17 cellular contexts compared by ENCODE assay signal in genomic region chr17:33967608-33968349, GRCh38.
DNase-seq lines count a peak whose midpoint lies in the region; ATAC-seq and TF ChIP-seq lines count a peak whose summit lies in the region.
"Had no signal": no experiment of that assay in that cellular context is flagged by ENCODE, and none has a peak within 500 bp of the region (broad histone marks: within the 10 kb centered on the region; RNA-seq: fewer than 3 reads in every experiment).

No MANE protein-coding gene starts in this region.

- intact Hi-C loops in dorsolateral prefrontal cortex (cut with DNase I) = no loop called here

- CTCF ChIA-PET in activated CD4-positive, alpha-beta T cell treated with anti-CD3 and anti-CD28 coated beads, Interleukin-2, amount 10 ng/mL, durations not matched to agents 7 days and 5 days (lab: Charles Lee) = interaction anchor here (1.0 kb wide), 1 partner anchor 12 kb away, joined by 3 read pairs; no protein-coding TSS in a partner anchor

- H3K27ac ChIP-seq in dorsolateral prefrontal cortex = peak overlapping the region in 41 of 59 donors; percentile 4 to 79 (median 41)
- H3K27ac ChIP-seq: right lobe of liver had no signal

- peak; percentile 42 for DNase-seq in activated CD4-positive, alpha-beta T cell treated with anti-CD3 and anti-CD28 coated beads, Interleukin-2, amount 10 ng/mL, durations not matched to agents 7 days and 5 days
- DNase-seq in activated CD4-positive, alpha-beta T cell treated with anti-CD3 and anti-CD28 coated beads, Interleukin-2, amount 50 U/mL, for 1 hour = no peak
- DNase-seq in dorsolateral prefrontal cortex = no peak
- DNase-seq: HCEC 1CT, hypothalamus, NCI-H1105 treated with DMSO at 0.1 percent for 48 hours, occipital lobe, right lobe of liver, T-helper 9 cell had no signal

- peaks cover 58% of the 10 kb centered on the region for H3K4me1 Mint-ChIP-seq in activated CD4-positive, alpha-beta T cell treated with anti-CD3 and anti-CD28 coated beads, Interleukin-2, amount 10 ng/mL, durations not matched to agents 7 days and 5 days
- peaks cover 46% of the 10 kb centered on the region for H3K4me1 Mint-ChIP-seq in T-helper 1 cell treated with Interleukin-12 subunit alpha and Interleukin-12 subunit beta and Interleukin-4 antibody, amounts not matched to agents 30 μg/mL and 1 μg/mL, for 36 hours (ENCODE audit: low read depth)
- peaks cover 33% of the 10 kb centered on the region for H3K4me1 Mint-ChIP-seq in stimulated activated memory B cell treated with anti-CD40 and anti-IgM and Interleukin-4, amounts not matched to agents 10 μg/mL and 1 μg/mL and 100 μg/mL, for 72 hours

- no peak for ATAC-seq in stimulated activated memory B cell treated with anti-CD40 and anti-IgM and Interleukin-4, amounts not matched to agents 10 μg/mL and 1 μg/mL and 100 μg/mL, for 72 hours
- no peak for ATAC-seq in HG03457 (IDR thresholded peaks at IDR 0.05; ENCODE audit: unreplicated experiment)
- ATAC-seq in SK-N-SH treated with all-trans-retinoic acid at 6 μM for 48 hours = no peak
- no peak for ATAC-seq in HG02623 (IDR thresholded peaks at IDR 0.05; ENCODE audit: unreplicated experiment)
- ATAC-seq: right lobe of liver, Right ventricle myocardium inferior had no signal

- H3K4me3 ChIP-seq in dorsolateral prefrontal cortex = no peak overlapping the region
- H3K4me3 ChIP-seq: right lobe of liver had no signal

- H3K9me3 Mint-ChIP-seq in activated CD4-positive, alpha-beta T cell treated with anti-CD3 and anti-CD28 coated beads, Interleukin-2, amount 10 ng/mL, durations not matched to agents 7 days and 5 days = peaks cover 2% of the 10 kb centered on the region
- H3K9me3 Mint-ChIP-seq in T-helper 1 cell treated with Interleukin-12 subunit alpha and Interleukin-12 subunit beta and Interleukin-4 antibody, amounts not matched to agents 30 μg/mL and 1 μg/mL, for 36 hours = peaks cover 3% of the 10 kb centered on the region
- H3K9me3 Mint-ChIP-seq in stimulated activated memory B cell treated with anti-CD40 and anti-IgM and Interleukin-4, amounts not matched to agents 10 μg/mL and 1 μg/mL and 100 μg/mL, for 72 hours = no peaks in the 10 kb centered on the region
- H3K9me3 Mint-ChIP-seq: CD4-positive, alpha-beta T cell had no signal

- TF ChIP-seq CTCF in dorsolateral prefrontal cortex (IDR thresholded peaks at IDR 0.05 in 54 of 56, conservative IDR thresholded peaks at IDR 0.05 in 2 of 56; ENCODE audit: low read depth in 1 of 56, partially characterized antibody in 56 of 56) = no peak

- peak overlapping the region; percentile 22 for H3K4me3 Mint-ChIP-seq in activated CD4-positive, alpha-beta T cell treated with anti-CD3 and anti-CD28 coated beads, Interleukin-2, amount 10 ng/mL, durations not matched to agents 7 days and 5 days
- peak overlapping the region; percentile 46 for H3K4me3 Mint-ChIP-seq in T-helper 1 cell treated with Interleukin-12 subunit alpha and Interleukin-12 subunit beta and Interleukin-4 antibody, amounts not matched to agents 30 μg/mL and 1 μg/mL, for 36 hours
- no peak overlapping the region for H3K4me3 Mint-ChIP-seq in stimulated activated memory B cell treated with anti-CD40 and anti-IgM and Interleukin-4, amounts not matched to agents 10 μg/mL and 1 μg/mL and 100 μg/mL, for 72 hours
- H3K4me3 Mint-ChIP-seq: CD4-positive, alpha-beta T cell; IgD-negative memory B cell had no signal

- peak overlapping the region; percentile 85 for H3K27ac Mint-ChIP-seq in activated CD4-positive, alpha-beta T cell treated with anti-CD3 and anti-CD28 coated beads, Interleukin-2, amount 10 ng/mL, durations not matched to agents 7 days and 5 days
- H3K27ac Mint-ChIP-seq in T-helper 1 cell treated with Interleukin-12 subunit alpha and Interleukin-12 subunit beta and Interleukin-4 antibody, amounts not matched to agents 30 μg/mL and 1 μg/mL, for 36 hours = peak overlapping the region; percentile 84
- peak overlapping the region; percentile 68 for H3K27ac Mint-ChIP-seq in stimulated activated memory B cell treated with anti-CD40 and anti-IgM and Interleukin-4, amounts not matched to agents 10 μg/mL and 1 μg/mL and 100 μg/mL, for 72 hours
- H3K27ac Mint-ChIP-seq: CD4-positive, alpha-beta T cell; IgD-negative memory B cell had no signal

- POLR2A ChIA-PET in activated CD4-positive, alpha-beta T cell treated with anti-CD3 and anti-CD28 coated beads, Interleukin-2, amount 10 ng/mL, durations not matched to agents 7 days and 5 days (lab: Charles Lee) = no interaction called here

- H3K27me3 Mint-ChIP-seq in activated CD4-positive, alpha-beta T cell treated with anti-CD3 and anti-CD28 coated beads, Interleukin-2, amount 10 ng/mL, durations not matched to agents 7 days and 5 days = peaks cover 6% of the 10 kb centered on the region
- no peaks in the 10 kb centered on the region for H3K27me3 Mint-ChIP-seq in T-helper 1 cell treated with Interleukin-12 subunit alpha and Interleukin-12 subunit beta and Interleukin-4 antibody, amounts not matched to agents 30 μg/mL and 1 μg/mL, for 36 hours (ENCODE audit: low read depth)
- peaks cover 16% of the 10 kb centered on the region for H3K27me3 Mint-ChIP-seq in stimulated activated memory B cell treated with anti-CD40 and anti-IgM and Interleukin-4, amounts not matched to agents 10 μg/mL and 1 μg/mL and 100 μg/mL, for 72 hours
- H3K27me3 Mint-ChIP-seq: CD4-positive, alpha-beta T cell had no signal

- peaks cover 5% of the 10 kb centered on the region for H3K36me3 Mint-ChIP-seq in activated CD4-positive, alpha-beta T cell treated with anti-CD3 and anti-CD28 coated beads, Interleukin-2, amount 10 ng/mL, durations not matched to agents 7 days and 5 days (ENCODE audit: low read depth)
- H3K36me3 Mint-ChIP-seq in T-helper 1 cell treated with Interleukin-12 subunit alpha and Interleukin-12 subunit beta and Interleukin-4 antibody, amounts not matched to agents 30 μg/mL and 1 μg/mL, for 36 hours (ENCODE audit: low read depth) = peaks cover 6% of the 10 kb centered on the region
- no peaks in the 10 kb centered on the region for H3K36me3 Mint-ChIP-seq in stimulated activated memory B cell treated with anti-CD40 and anti-IgM and Interleukin-4, amounts not matched to agents 10 μg/mL and 1 μg/mL and 100 μg/mL, for 72 hours
- H3K36me3 Mint-ChIP-seq: IgD-negative memory B cell had no signal

- peaks cover 0 to 3% (median 0%) of the 10 kb centered on the region in 45 donors for H3K27me3 ChIP-seq in dorsolateral prefrontal cortex
- H3K27me3 ChIP-seq: right lobe of liver had no signal

TF ChIP-seq in SK-N-SH treated with all-trans-retinoic acid at 6 μM for 48 hours, 23 proteins besides CTCF, POLR2A, EP300 and RAD21:
- TF ChIP-seq TOX (CRISPR knock-in tag; IDR thresholded peaks at IDR 0.05; ENCODE audit: borderline replicate concordance) (no peak), PPARA (CRISPR knock-in tag; IDR thresholded peaks at IDR 0.05; ENCODE audit: borderline replicate concordance) (no peak), ZNF70 (CRISPR knock-in tag; IDR thresholded peaks at IDR 0.05) (no peak), GLIS3 (CRISPR knock-in tag; IDR thresholded peaks at IDR 0.05) (no peak), SNAI2 (CRISPR knock-in tag; IDR thresholded peaks at IDR 0.05) (no peak), ZNF565 (CRISPR knock-in tag; conservative IDR thresholded peaks at IDR 0.05; ENCODE audit: low read depth) (no peak), OSR1 (CRISPR knock-in tag; IDR thresholded peaks at IDR 0.05) (no peak), TCF4 (CRISPR knock-in tag; IDR thresholded peaks at IDR 0.05; ENCODE audit: borderline replicate concordance) (no peak), ESRRG (CRISPR knock-in tag; IDR thresholded peaks at IDR 0.05) (no peak)
- TF ChIP-seq, protein P1, sequence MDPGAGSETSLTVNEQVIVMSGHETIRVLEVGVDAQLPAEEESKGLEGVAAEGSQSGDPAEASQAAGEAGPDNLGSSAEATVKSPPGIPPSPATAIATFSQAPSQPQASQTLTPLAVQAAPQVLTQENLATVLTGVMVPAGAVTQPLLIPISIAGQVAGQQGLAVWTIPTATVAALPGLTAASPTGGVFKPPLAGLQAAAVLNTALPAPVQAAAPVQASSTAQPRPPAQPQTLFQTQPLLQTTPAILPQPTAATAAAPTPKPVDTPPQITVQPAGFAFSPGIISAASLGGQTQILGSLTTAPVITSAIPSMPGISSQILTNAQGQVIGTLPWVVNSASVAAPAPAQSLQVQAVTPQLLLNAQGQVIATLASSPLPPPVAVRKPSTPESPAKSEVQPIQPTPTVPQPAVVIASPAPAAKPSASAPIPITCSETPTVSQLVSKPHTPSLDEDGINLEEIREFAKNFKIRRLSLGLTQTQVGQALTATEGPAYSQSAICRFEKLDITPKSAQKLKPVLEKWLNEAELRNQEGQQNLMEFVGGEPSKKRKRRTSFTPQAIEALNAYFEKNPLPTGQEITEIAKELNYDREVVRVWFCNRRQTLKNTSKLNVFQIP (CRISPR knock-in tag; IDR thresholded peaks at IDR 0.05; ENCODE audit: borderline replicate concordance, low read depth) = no peak
- TF ChIP-seq, protein P2, sequence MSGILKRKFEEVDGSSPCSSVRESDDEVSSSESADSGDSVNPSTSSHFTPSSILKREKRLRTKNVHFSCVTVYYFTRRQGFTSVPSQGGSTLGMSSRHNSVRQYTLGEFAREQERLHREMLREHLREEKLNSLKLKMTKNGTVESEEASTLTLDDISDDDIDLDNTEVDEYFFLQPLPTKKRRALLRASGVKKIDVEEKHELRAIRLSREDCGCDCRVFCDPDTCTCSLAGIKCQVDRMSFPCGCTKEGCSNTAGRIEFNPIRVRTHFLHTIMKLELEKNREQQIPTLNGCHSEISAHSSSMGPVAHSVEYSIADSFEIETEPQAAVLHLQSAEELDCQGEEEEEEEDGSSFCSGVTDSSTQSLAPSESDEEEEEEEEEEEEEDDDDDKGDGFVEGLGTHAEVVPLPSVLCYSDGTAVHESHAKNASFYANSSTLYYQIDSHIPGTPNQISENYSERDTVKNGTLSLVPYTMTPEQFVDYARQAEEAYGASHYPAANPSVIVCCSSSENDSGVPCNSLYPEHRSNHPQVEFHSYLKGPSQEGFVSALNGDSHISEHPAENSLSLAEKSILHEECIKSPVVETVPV (CRISPR knock-in tag; IDR thresholded peaks at IDR 0.05) = no peak
